8 cellular contexts compared by ENCODE assay signal in the genomic region with DNA sequence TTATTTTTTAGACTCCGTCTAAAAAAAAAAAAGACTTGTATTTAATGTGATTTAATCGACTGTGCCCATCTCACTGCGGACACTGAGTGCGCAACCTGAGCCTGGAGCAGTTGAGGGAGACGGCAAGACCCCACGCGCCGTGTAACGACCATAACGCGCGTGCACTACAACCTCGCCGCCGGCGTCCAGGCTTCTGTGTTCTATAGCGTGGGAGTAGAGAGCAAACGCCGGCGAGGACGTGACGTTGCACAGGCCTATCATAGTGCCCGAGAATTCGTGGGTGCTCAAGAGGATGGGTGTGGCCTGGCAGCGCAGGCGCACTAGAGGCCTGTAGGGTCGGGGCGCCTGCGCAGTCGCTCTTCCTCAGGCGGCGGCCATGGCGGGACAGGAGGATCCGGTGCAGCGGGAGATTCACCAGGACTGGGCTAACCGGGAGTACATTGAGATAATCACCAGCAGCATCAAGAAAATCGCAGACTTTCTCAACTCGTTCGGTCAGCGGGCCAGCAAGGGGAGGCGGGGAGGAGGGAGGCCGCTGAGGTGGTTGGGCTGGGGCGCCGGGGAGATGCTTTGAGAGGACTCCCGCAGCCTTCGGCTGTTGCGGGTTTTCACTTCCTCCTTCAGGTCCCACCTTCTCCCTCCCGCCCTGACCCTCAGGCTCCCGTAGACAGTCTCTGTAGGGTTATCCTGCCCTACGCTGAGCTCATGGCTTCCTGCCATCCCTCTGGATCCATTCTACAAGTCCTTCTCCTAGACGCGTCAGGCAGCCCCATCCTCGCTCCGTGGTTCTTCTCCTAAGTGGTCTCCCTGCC. TPM values are rescaled to one million over a fixed set of nuclear protein-coding genes. Genes with fewer than 3 reads are reported as not detected.
DNase-seq lines count a peak whose midpoint lies in the region; ATAC-seq and TF ChIP-seq lines count a peak whose summit lies in the region.

A gene (plus strand): TSS at position 350 of the 812 bp plus-strand sequence. CDS start 27 bp downstream, at position 377.

- ATAC-seq in HG02884 (IDR thresholded peaks at IDR 0.05; ENCODE audit: unreplicated experiment) = peak; percentile 93

- H3K4me3 ChIP-seq in left ventricle myocardium inferior = peak within 1 kb of the TSS; percentile 99

- peak; percentile 98 for DNase-seq in GM13977 (ENCODE audit: low spot score)
- peak; percentile 66 for DNase-seq in NCI-H1694 (lab: John Stamatoyannopoulos, UW)
- peak; percentile 94 for DNase-seq in amniotic stem cell (lab: John Stamatoyannopoulos, UW)
- DNase-seq in left ventricle myocardium inferior = peak; percentile 95
- DNase-seq in progenitor cell of endocrine pancreas (ENCODE audit: low spot score, unreplicated experiment) = peak; percentile 78
- peak; percentile 94 for DNase-seq in ureter (ENCODE audit: low spot score)

- H3K36me3 Mint-ChIP-seq in T-helper 1 cell treated with Interleukin-12 subunit alpha and Interleukin-12 subunit beta and Interleukin-4 antibody, amounts not matched to agents 30 μg/mL and 1 μg/mL, for 36 hours (ENCODE audit: low read depth) = peaks cover 22% of the 10 kb centered on the region
- H3K36me3 Mint-ChIP-seq in progenitor cell of endocrine pancreas (ENCODE audit: insufficient read depth) = peaks cover 2% of the 10 kb centered on the region

- intact Hi-C loops in left ventricle myocardium inferior (cut with micrococcal nuclease) = no loop called here

- H3K27ac Mint-ChIP-seq in T-helper 1 cell treated with Interleukin-12 subunit alpha and Interleukin-12 subunit beta and Interleukin-4 antibody, amounts not matched to agents 30 μg/mL and 1 μg/mL, for 36 hours = peak within 1 kb of the TSS; percentile 95
- peak within 1 kb of the TSS; percentile 96 for H3K27ac Mint-ChIP-seq in progenitor cell of endocrine pancreas

- H3K9me3 ChIP-seq in left ventricle myocardium inferior (replicated peaks) = no peaks in the 10 kb centered on the region

- H3K27me3 ChIP-seq in left ventricle myocardium inferior (ENCODE audit: low read depth) = no peaks in the 10 kb centered on the region

- H3K4me1 Mint-ChIP-seq in T-helper 1 cell treated with Interleukin-12 subunit alpha and Interleukin-12 subunit beta and Interleukin-4 antibody, amounts not matched to agents 30 μg/mL and 1 μg/mL, for 36 hours (ENCODE audit: low read depth) = peaks cover 20% of the 10 kb centered on the region
- H3K4me1 Mint-ChIP-seq in progenitor cell of endocrine pancreas (ENCODE audit: low read depth) = peaks cover 10% of the 10 kb centered on the region

- H3K27me3 Mint-ChIP-seq in T-helper 1 cell treated with Interleukin-12 subunit alpha and Interleukin-12 subunit beta and Interleukin-4 antibody, amounts not matched to agents 30 μg/mL and 1 μg/mL, for 36 hours (ENCODE audit: low read depth) = peaks cover 3% of the 10 kb centered on the region
- peaks cover 7% of the 10 kb centered on the region for H3K27me3 Mint-ChIP-seq in progenitor cell of endocrine pancreas

- peak within 1 kb of the TSS; percentile 91 for H3K27ac ChIP-seq in left ventricle myocardium inferior (replicated peaks)

- in situ Hi-C loops in GM13977 (cut with MboI; ENCODE audit: low pct_unique_long_range_greater_than_20kb, low sequenced_read_pairs, unreplicated experiment) = no loop called here

- no peak for TF ChIP-seq CTCF in GM13977 (IDR thresholded peaks at IDR 0.05; ENCODE audit: extremely low read depth, insufficient read depth, missing control alignments)
- no peak for TF ChIP-seq CTCF in left ventricle myocardium inferior (IDR thresholded peaks at IDR 0.05; ENCODE audit: borderline replicate concordance)
- no peak for TF ChIP-seq CTCF in progenitor cell of endocrine pancreas (IDR thresholded peaks at IDR 0.05; ENCODE audit: unreplicated experiment)

- peaks cover 12% of the 10 kb centered on the region for H3K36me3 ChIP-seq in left ventricle myocardium inferior

- no peaks in the 10 kb centered on the region for H3K9me3 Mint-ChIP-seq in T-helper 1 cell treated with Interleukin-12 subunit alpha and Interleukin-12 subunit beta and Interleukin-4 antibody, amounts not matched to agents 30 μg/mL and 1 μg/mL, for 36 hours
- no peaks in the 10 kb centered on the region for H3K9me3 Mint-ChIP-seq in progenitor cell of endocrine pancreas (ENCODE audit: low read depth)

- peak within 1 kb of the TSS; percentile 99 for H3K4me3 Mint-ChIP-seq in T-helper 1 cell treated with Interleukin-12 subunit alpha and Interleukin-12 subunit beta and Interleukin-4 antibody, amounts not matched to agents 30 μg/mL and 1 μg/mL, for 36 hours
- peak within 1 kb of the TSS; percentile 97 for H3K4me3 Mint-ChIP-seq in progenitor cell of endocrine pancreas (ENCODE audit: low read depth)

- peaks cover 53% of the 10 kb centered on the region for H3K4me1 ChIP-seq in left ventricle myocardium inferior

RNA-seq across cellular contexts. Expression of the gene that starts here (rescaled TPM):
- 99.0 TPM for total RNA-seq in left ventricle myocardium inferior
- 117 and 123 TPM in 2 replicates for total RNA-seq in progenitor cell of endocrine pancreas
- total RNA-seq in ureter = 158 TPM

Comparison
In these comparisons a context has a peak if more than half of its experiments do, and no peak if none do; other contexts are left out.
1. Peak in every context shown above with its lines: DNase-seq, ATAC-seq, H3K4me3 ChIP-seq and H3K27ac ChIP-seq.